ENCODE assay signal across 10 cellular contexts in genomic region chr5:53917095-53917494, GRCh38.
DNase-seq lines count a peak whose midpoint lies in the region; ATAC-seq and TF ChIP-seq lines count a peak whose summit lies in the region.
"Had no signal": no experiment of that assay in that cellular context is flagged by ENCODE, and none has a peak within 500 bp of the region (broad histone marks: within the 10 kb centered on the region; RNA-seq: fewer than 3 reads in every experiment).

No MANE protein-coding gene starts in this region.

- no peaks in the 10 kb centered on the region for H3K27me3 ChIP-seq in PC-3 (ENCODE audit: low read length)

- CTCF ChIA-PET in PC-3 (lab: Charles Lee): no interaction called here

- no peaks in the 10 kb centered on the region for H3K36me3 ChIP-seq in PC-3 (ENCODE audit: low read depth, low read length)

- no peak overlapping the region for H3K4me2 ChIP-seq in PC-3 (ENCODE audit: low read length)

- no peaks in the 10 kb centered on the region for H3K36me3 Mint-ChIP-seq in progenitor cell of endocrine pancreas (ENCODE audit: insufficient read depth)

- H3K9me2 ChIP-seq in PC-3 (replicated peaks; ENCODE audit: low read length): no peaks in the 10 kb centered on the region

- TF ChIP-seq CTCF in PC-3 (conservative IDR thresholded peaks at IDR 0.05; ENCODE audit: low read depth, low read length): peak; percentile 44
- TF ChIP-seq CTCF in epithelial cell of proximal tubule (conservative IDR thresholded peaks at IDR 0.05; ENCODE audit: low read depth, low read length): peak; percentile 39
- peak; percentile 6 for TF ChIP-seq CTCF in progenitor cell of endocrine pancreas (IDR thresholded peaks at IDR 0.05; ENCODE audit: unreplicated experiment)

- H3K27ac Mint-ChIP-seq in progenitor cell of endocrine pancreas: no peak overlapping the region

- POLR2A ChIA-PET in PC-3 (lab: Charles Lee; ENCODE audit: unreplicated experiment): no interaction called here

- no peaks in the 10 kb centered on the region for H3K9me3 ChIP-seq in PC-3 (ENCODE audit: low read length)

- peaks cover 9% of the 10 kb centered on the region for H3K4me1 Mint-ChIP-seq in progenitor cell of endocrine pancreas (ENCODE audit: low read depth)

- no peaks in the 10 kb centered on the region for H3K4me1 ChIP-seq in PC-3 (ENCODE audit: insufficient read depth, low read length)

- H3F3A ChIP-seq in PC-3 (ENCODE audit: low read length, unreplicated experiment): no peaks in the 10 kb centered on the region

- no peak overlapping the region for H3K9ac ChIP-seq in PC-3 (ENCODE audit: low read length)

- H3K4me3 ChIP-seq in PC-3 (ENCODE audit: low read length) (no peak overlapping the region), epithelial cell of proximal tubule (ENCODE audit: low read depth, low read length) (no peak overlapping the region)

- H3K27me3 Mint-ChIP-seq in progenitor cell of endocrine pancreas: no peaks in the 10 kb centered on the region

- H2AFZ ChIP-seq in PC-3 (ENCODE audit: low read length): no peak overlapping the region

- DNase-seq in ELR (ENCODE audit: low read depth) (peak; percentile 79), PC-3 (peak; percentile 25), epithelial cell of proximal tubule (ENCODE audit: low read depth) (no peak), progenitor cell of endocrine pancreas (ENCODE audit: low spot score, unreplicated experiment) (no peak)
- no peak for DNase-seq in activated CD4-positive, alpha-beta T cell treated with anti-CD3 and anti-CD28 coated beads, Interleukin-2, amount 50 U/mL, for 48 hours
- DNase-seq: activated CD8-positive, alpha-beta memory T cell treated with anti-CD3 and anti-CD28 coated beads, Interleukin-2, amount 50 U/mL, for 48 hours; amniotic stem cell; NCI-H1436 had no signal

- H3K9me3 Mint-ChIP-seq in progenitor cell of endocrine pancreas (ENCODE audit: low read depth): no peaks in the 10 kb centered on the region

- H3K4me3 Mint-ChIP-seq in progenitor cell of endocrine pancreas (ENCODE audit: low read depth): no peak overlapping the region

- no peaks in the 10 kb centered on the region for H3K79me2 ChIP-seq in PC-3 (ENCODE audit: low read length)

- ATAC-seq in PC-3 (peak; percentile 38; the same call in 1 of the 2 replicates), HG03039 (IDR thresholded peaks at IDR 0.05; ENCODE audit: unreplicated experiment) (no peak), HG03280 (IDR thresholded peaks at IDR 0.05; ENCODE audit: unreplicated experiment) (no peak)

- no TSS peak for BruUV-seq in PC-3 (replicated peaks; lab: Mats Ljungman, UMichigan)

- intact Hi-C loops in PC-3 (cut with micrococcal nuclease): no loop called here

- no peaks in the 10 kb centered on the region for H4K20me1 ChIP-seq in PC-3 (ENCODE audit: low read length)

- no peak overlapping the region for H3K27ac ChIP-seq in PC-3 (ENCODE audit: low read length)

Comparison
In these comparisons a context has a peak if more than half of its experiments do, and no peak if none do; other contexts are left out.
1. DNase-seq: peak in ELR (single experiment) and PC-3 (single experiment); none in epithelial cell of proximal tubule (single experiment), progenitor cell of endocrine pancreas (single experiment) and activated CD4-positive, alpha-beta T cell treated with anti-CD3 and anti-CD28 coated beads, Interleukin-2, amount 50 U/mL, for 48 hours (0 of 2).
2. Peak in every context shown above with its lines, with median percentiles within 50 percentile points of each other: CTCF ChIP-seq.